Comparison of ENCODE assay signal across 17 cellular contexts in genomic region chr9:115877852-115878450, GRCh38.
"Had no signal": no experiment of that assay in that cellular context is flagged by ENCODE, and none has a peak within 500 bp of the region (broad histone marks: within the 10 kb centered on the region; RNA-seq: fewer than 3 reads in every experiment).

No MANE protein-coding gene starts in this region.

- H3K4me1 Mint-ChIP-seq: activated CD4-positive, alpha-beta T cell treated with anti-CD3 and anti-CD28 coated beads, Interleukin-2, amount 10 ng/mL, durations not matched to agents 7 days and 5 days; activated T-helper 17 cell treated with anti-CD3 and anti-CD28 coated beads, Interleukin-2, amount 50 U/mL, for 72 hours; immature natural killer cell had no signal

- H3K27me3 ChIP-seq: ascending aorta, ovary, spleen, testis, upper lobe of left lung had no signal

- DNase-seq: activated CD4-positive, alpha-beta T cell treated with anti-CD3 and anti-CD28 coated beads, Interleukin-2, amount 10 ng/mL, durations not matched to agents 7 days and 5 days; activated naive CD4-positive, alpha-beta T cell treated with Interleukin-2 at 50 U/mL for 16 hours; activated T-cell treated with anti-CD3 and anti-CD28 coated beads for 4 hours; dorsolateral prefrontal cortex; glutamatergic neuron; immature natural killer cell; ovary; spleen; stomach; SW 1271; testis; upper lobe of left lung had no signal

- H3K36me3 Mint-ChIP-seq: immature natural killer cell had no signal

- FAIRE-seq: bronchial epithelial cell, endometrium had no signal

- H3K27ac Mint-ChIP-seq: activated CD4-positive, alpha-beta T cell treated with anti-CD3 and anti-CD28 coated beads, Interleukin-2, amount 10 ng/mL, durations not matched to agents 7 days and 5 days; activated T-helper 17 cell treated with anti-CD3 and anti-CD28 coated beads, Interleukin-2, amount 50 U/mL, for 72 hours; immature natural killer cell had no signal

- H3K9me3 ChIP-seq: ascending aorta, ovary, spleen, testis, upper lobe of left lung had no signal

- ATAC-seq: activated T-helper 17 cell treated with anti-CD3 and anti-CD28 coated beads, Interleukin-2, amount 50 U/mL, for 72 hours; sciatic nerve had no signal

- H3K36me3 ChIP-seq: ascending aorta, ovary, spleen, stomach, upper lobe of left lung had no signal

- H3K4me3 ChIP-seq: ascending aorta, dorsolateral prefrontal cortex, ovary, spleen, stomach, testis, upper lobe of left lung had no signal

- H3K4me3 Mint-ChIP-seq: activated CD4-positive, alpha-beta T cell treated with anti-CD3 and anti-CD28 coated beads, Interleukin-2, amount 10 ng/mL, durations not matched to agents 7 days and 5 days; activated T-helper 17 cell treated with anti-CD3 and anti-CD28 coated beads, Interleukin-2, amount 50 U/mL, for 72 hours; immature natural killer cell had no signal

- H3K9me3 Mint-ChIP-seq: activated CD4-positive, alpha-beta T cell treated with anti-CD3 and anti-CD28 coated beads, Interleukin-2, amount 10 ng/mL, durations not matched to agents 7 days and 5 days had no signal

- H3K4me1 ChIP-seq: spleen, stomach, testis, upper lobe of left lung had no signal

- H3K27ac ChIP-seq: ascending aorta, dorsolateral prefrontal cortex, ovary, spleen, stomach, testis, upper lobe of left lung had no signal

- H3K27me3 Mint-ChIP-seq: activated CD4-positive, alpha-beta T cell treated with anti-CD3 and anti-CD28 coated beads, Interleukin-2, amount 10 ng/mL, durations not matched to agents 7 days and 5 days had no signal
